In the genomic region with DNA sequence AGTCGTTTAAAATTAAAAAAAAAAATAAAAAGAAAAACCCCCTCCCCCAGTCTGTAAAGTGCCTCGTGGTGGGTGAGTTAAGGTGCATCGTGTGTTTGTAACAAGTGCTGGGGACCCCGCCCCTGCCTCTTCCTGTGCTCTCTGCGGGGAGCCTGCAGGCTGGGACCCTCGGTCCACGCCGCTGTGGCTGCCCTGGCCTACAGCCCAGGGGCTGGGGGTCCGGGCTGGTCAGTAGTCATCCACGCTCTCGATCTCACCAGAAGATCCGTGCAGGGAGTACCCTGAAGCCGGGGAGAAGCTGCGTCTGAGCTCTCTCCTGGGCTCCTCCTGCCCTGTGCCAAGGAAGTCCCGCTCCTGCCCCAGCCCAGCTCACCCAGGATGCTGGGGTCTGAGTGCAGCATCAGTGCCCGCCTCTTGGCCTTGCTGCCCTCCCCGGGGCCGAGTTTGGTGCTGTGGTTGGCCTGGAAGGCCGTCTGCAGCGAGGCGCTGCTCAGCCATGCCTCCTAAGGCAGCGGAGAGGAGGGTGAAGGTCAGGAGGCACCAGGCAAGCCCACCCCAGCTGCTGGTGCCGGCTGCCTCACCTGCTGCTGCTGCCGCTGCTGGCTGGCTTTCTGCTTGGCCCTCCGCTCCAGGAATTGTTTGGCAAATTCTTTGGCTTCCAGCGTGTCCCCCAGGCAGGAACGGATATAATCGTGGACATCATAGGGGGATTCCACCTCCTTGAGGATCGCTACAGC, we compare ENCODE assay signal across 16 cellular contexts. TPM values are rescaled to one million over a fixed set of nuclear protein-coding genes. Genes with fewer than 3 reads are reported as not detected.
DNase-seq lines count a peak whose midpoint lies in the region; ATAC-seq and TF ChIP-seq lines count a peak whose summit lies in the region.
"Had no signal": no experiment of that assay in that cellular context is flagged by ENCODE, and none has a peak within 500 bp of the region (broad histone marks: within the 10 kb centered on the region; RNA-seq: fewer than 3 reads in every experiment).

No MANE protein-coding gene starts in this region.

- H4K20me1 ChIP-seq in H9 (ENCODE audit: control insufficient read depth, insufficient read depth, insufficient read length), result no peaks in the 10 kb centered on the region

- WGBS in tibial nerve, 2 donors, result 73% methylated on average over 19 to 29 of the region's 29 CpGs
- no CpG with 5 or more reads among the region's 29 CpGs for WGBS in H9 (ENCODE audit: extremely low coverage, insufficient read length, low lambda C conversion rate)

- H3K56ac ChIP-seq in H9 (ENCODE audit: insufficient read length, low read depth, low read length), result no peak overlapping the region

- no peak overlapping the region for H2BK12ac ChIP-seq in H9 (ENCODE audit: insufficient read length, low read depth, low read length)

- H3T11ph ChIP-seq in H9 (ENCODE audit: low read length), result no peak overlapping the region

- intact Hi-C loops in Right ventricle myocardium superior (cut with DNase I), result no loop called here
- intact Hi-C loops in cardiac septum (cut with DNase I), result no loop called here
- intact Hi-C loops in left lung (cut with DNase I), result loop anchor here in 1 of 2 donors (10.0 kb wide), 1 partner anchor 207 kb away; a partner anchor contains a TSS

- H3K79me1 ChIP-seq in H9 (ENCODE audit: insufficient read depth, low read depth, low read length, poor library complexity, severe bottlenecking), result no peaks in the 10 kb centered on the region

- no peaks in the 10 kb centered on the region for H3K23me2 ChIP-seq in H9 (ENCODE audit: insufficient read length, low read depth, low read length, poor library complexity, severe bottlenecking)

- no peak overlapping the region for H2BK20ac ChIP-seq in H9 (ENCODE audit: low read depth, low read length, poor library complexity, severe bottlenecking)

- ATAC-seq in Right ventricle myocardium superior (ENCODE audit: poor library complexity), result no peak
- no peak for ATAC-seq in left lung

- H2AK5ac ChIP-seq in H9 (ENCODE audit: insufficient read length, low read length), result no peak overlapping the region

- H3K27ac ChIP-seq in tibial nerve (peak overlapping the region in 3 of 4 donors; percentile 76 to 99 (median 95)), H9 (ENCODE audit: insufficient read length, low read depth, low read length) (no peak overlapping the region), left lung (no peak overlapping the region)

- peak; percentile 24 for TF ChIP-seq POLR2A in NB4 (IDR thresholded peaks at IDR 0.05; ENCODE audit: extremely low read depth, insufficient read length)
- no peak for TF ChIP-seq POLR2A in tibial nerve (IDR thresholded peaks at IDR 0.05)

- peak; percentile 42 for DNase-seq in Right ventricle myocardium superior
- no peak for DNase-seq in cardiac septum (ENCODE audit: low spot score)
- DNase-seq in NB4 (ENCODE audit: low read depth), result no peak
- DNase-seq in hepatic stellate cell (ENCODE audit: low spot score), result peak; percentile 6
- no peak for DNase-seq in tibial nerve (ENCODE audit: low spot score in 2 of 2)
- no peak for DNase-seq in H9
- no peak for DNase-seq in foreskin fibroblast
- no peak for DNase-seq in left lung
- DNase-seq: activated CD4-positive, alpha-beta T cell treated with anti-CD3 and anti-CD28 coated beads, Interleukin-2, amount 50 U/mL, for 4 hours; activated T-cell treated with anti-CD3 and anti-CD28 coated beads, Interleukin-2, amount 50 U/mL, for 72 hours; mesenchymal stem cell; NCI-H2107; NCI-H526; OCI-M1 had no signal

- H2BK120ac ChIP-seq in H9 (ENCODE audit: low read depth, low read length, poor library complexity, severe bottlenecking), result no peak overlapping the region

- TF ChIP-seq CTCF in NB4 (IDR thresholded peaks at IDR 0.05; ENCODE audit: low read depth, low read length) (no peak), tibial nerve (IDR thresholded peaks at IDR 0.05) (no peak), H9 (conservative IDR thresholded peaks at IDR 0.05) (no peak), foreskin fibroblast (IDR thresholded peaks at IDR 0.05; ENCODE audit: low read depth, low read length) (no peak), left lung (IDR thresholded peaks at IDR 0.05) (no peak)

- H4K91ac ChIP-seq in H9 (ENCODE audit: insufficient read length, low read depth, low read length), result no peak overlapping the region

- H3K14ac ChIP-seq in H9 (ENCODE audit: insufficient read depth, low read length), result no peak overlapping the region

- peak overlapping the region in 1 of 3 experiments; percentile 61; a peak in 1 of 7 replicates for H3K27ac Mint-ChIP-seq in H9
- H3K27ac Mint-ChIP-seq: activated T-cell treated with anti-CD3 and anti-CD28 coated beads, Interleukin-2, amount 50 U/mL, for 72 hours had no signal

- no peak overlapping the region for H2BK5ac ChIP-seq in H9 (ENCODE audit: insufficient read length, low read length)

- no peaks in the 10 kb centered on the region for H3K9me3 Mint-ChIP-seq in H9
- H3K9me3 Mint-ChIP-seq: activated T-cell treated with anti-CD3 and anti-CD28 coated beads, Interleukin-2, amount 50 U/mL, for 72 hours; central memory CD8-positive, alpha-beta T cell had no signal

- no peaks in the 10 kb centered on the region for H3K79me2 ChIP-seq in H9 (ENCODE audit: insufficient read depth, low read length)

- H3K4me1 Mint-ChIP-seq in H9, result peaks cover 2 to 14% of the 10 kb centered on the region in 2 experiments; a peak in 3 of 4 replicates

- no peak overlapping the region for H3K4ac ChIP-seq in H9 (ENCODE audit: low read depth, low read length)

- peaks cover 0 to 61% (median 26%) of the 10 kb centered on the region in 4 donors for H3K4me1 ChIP-seq in tibial nerve
- H3K4me1 ChIP-seq in H9 (ENCODE audit: insufficient read depth, low read length), result no peaks in the 10 kb centered on the region
- H3K4me1 ChIP-seq in left lung, result peaks cover 0 to 41% of the 10 kb centered on the region in 2 donors

- H3K27me3 Mint-ChIP-seq in H9 (ENCODE audit: low read depth), result peaks cover 3% of the 10 kb centered on the region
- H3K27me3 Mint-ChIP-seq: central memory CD8-positive, alpha-beta T cell had no signal

- no peak overlapping the region for H3K23ac ChIP-seq in H9 (ENCODE audit: insufficient read length, low read depth, low read length)

- no peak overlapping the region for H3K4me2 ChIP-seq in H9 (ENCODE audit: insufficient read depth, insufficient read length, low read length)

- no peak overlapping the region for H4K5ac ChIP-seq in H9 (ENCODE audit: insufficient read length, low read depth, low read length)

- no peak overlapping the region for H2AFZ ChIP-seq in H9 (ENCODE audit: low read length)

- no peak overlapping the region for H3K18ac ChIP-seq in H9 (ENCODE audit: insufficient read length, low read depth, low read length)

- H3K9ac ChIP-seq in H9 (ENCODE audit: extremely low read depth, insufficient read length, low read length), result no peak overlapping the region

- TF ChIP-seq EP300 in tibial nerve (IDR thresholded peaks at IDR 0.05), result no peak

- H3K36me3 Mint-ChIP-seq in H9 (ENCODE audit: insufficient read depth in 1 of 3, low read depth in 3 of 3), result peaks cover 26 to 77% (median 70%) of the 10 kb centered on the region in 3 experiments

- no peak overlapping the region for H2BK15ac ChIP-seq in H9 (ENCODE audit: low read depth, low read length)

- H3K4me3 ChIP-seq in NB4 (ENCODE audit: low read depth, low read length), result no peak overlapping the region
- H3K4me3 ChIP-seq in tibial nerve, result no peak overlapping the region
- H3K4me3 ChIP-seq in foreskin fibroblast (ENCODE audit: low read depth in 1 of 2, low read length in 2 of 2), result no peak overlapping the region
- H3K4me3 ChIP-seq in left lung, result no peak overlapping the region

- no peaks in the 10 kb centered on the region for H3K9me3 ChIP-seq in tibial nerve
- H3K9me3 ChIP-seq in H9 (ENCODE audit: control insufficient read depth, low read depth, low read length), result no peaks in the 10 kb centered on the region
- H3K9me3 ChIP-seq in left lung, result no peaks in the 10 kb centered on the region

- peaks cover 19 to 86% (median 53%) of the 10 kb centered on the region in 3 donors for H3K36me3 ChIP-seq in tibial nerve
- H3K36me3 ChIP-seq in left lung, result peaks cover 0 to 100% of the 10 kb centered on the region in 2 donors

- no peak overlapping the region for H4K8ac ChIP-seq in H9 (replicated peaks; ENCODE audit: insufficient read length, low read depth, low read length)

- no peaks in the 10 kb centered on the region for H3K27me3 ChIP-seq in tibial nerve
- no peaks in the 10 kb centered on the region for H3K27me3 ChIP-seq in H9 (ENCODE audit: insufficient read depth, low read length)
- no peaks in the 10 kb centered on the region for H3K27me3 ChIP-seq in left lung

- no peak overlapping the region for H3K4me3 Mint-ChIP-seq in H9
- H3K4me3 Mint-ChIP-seq: activated T-cell treated with anti-CD3 and anti-CD28 coated beads, Interleukin-2, amount 50 U/mL, for 72 hours; central memory CD8-positive, alpha-beta T cell had no signal

RNA-seq across cellular contexts. Expression of a gene that starts 8.1 kb away (rescaled TPM):
- total RNA-seq in Right ventricle myocardium superior, result 101 TPM
- total RNA-seq in cardiac septum, result 123 TPM
- 100 to 1,000 TPM; 185 to 290 (median 248) TPM for total RNA-seq in tibial nerve
- 171 and 174 TPM in 2 replicates for total RNA-seq in H9 (2021)
- 100 to 1,000 TPM; 214 to 273 TPM for total RNA-seq in left lung

RNA-seq across cellular contexts. Expression of a gene that starts 12.4 kb away (rescaled TPM):
- total RNA-seq in Right ventricle myocardium superior (23.5 TPM), cardiac septum (23.9 TPM), tibial nerve (10 to 100 TPM; 50.9 to 98.1 (median 64.7) TPM), H9 (2021) (101 and 104 TPM in 2 replicates), left lung (10 to 100 TPM; 28.3 to 33.0 TPM)

RNA-seq across cellular contexts. Expression of a gene that starts 24.3 kb away (rescaled TPM):
- 27.1 TPM for total RNA-seq in Right ventricle myocardium superior
- 25.1 TPM for total RNA-seq in cardiac septum
- total RNA-seq in tibial nerve, result 10 to 100 TPM; 23.1 to 50.7 (median 35.6) TPM
- total RNA-seq in H9 (2021), result 96.7 and 96.9 TPM in 2 replicates
- total RNA-seq in left lung, result 10 to 100 TPM; 22.4 to 29.7 TPM

RNA-seq across cellular contexts. Expression of a gene that starts 25.4 kb away (rescaled TPM):
- not detected for total RNA-seq in Right ventricle myocardium superior
- not detected for total RNA-seq in cardiac septum
- not detected for total RNA-seq in tibial nerve
- total RNA-seq in H9 (2021), result 0.33 and 0.50 TPM in 2 replicates
- not detected for total RNA-seq in left lung
- total RNA-seq: activated T-cell treated with anti-CD3 and anti-CD28 coated beads, Interleukin-2, amount 50 U/mL, for 72 hours; subcutaneous adipose tissue had no signal

RNA-seq across cellular contexts. Expression of a gene that starts 38.6 kb away (rescaled TPM):
- total RNA-seq in Right ventricle myocardium superior (not detected), cardiac septum (not detected), tibial nerve (under 1 TPM in 2 of 4 donors, not detected in 2; 0.30 to 0.59 TPM), H9 (2021) (0.33 and 0.44 TPM in 2 replicates), left lung (not detected)
- total RNA-seq: subcutaneous adipose tissue had no signal

Comparison
In these comparisons a context has a peak if more than half of its experiments do, and no peak if none do; other contexts are left out.
1. DNase-seq: peak in Right ventricle myocardium superior (single experiment) and hepatic stellate cell (single experiment); none in cardiac septum (single experiment), NB4 (single experiment), tibial nerve (0 of 2), H9 (single experiment), foreskin fibroblast (0 of 2) and left lung (0 of 2).
2. H3K27ac ChIP-seq: peak in tibial nerve (3 of 4); none in H9 (single experiment) and left lung (0 of 2).